In the genomic region with DNA sequence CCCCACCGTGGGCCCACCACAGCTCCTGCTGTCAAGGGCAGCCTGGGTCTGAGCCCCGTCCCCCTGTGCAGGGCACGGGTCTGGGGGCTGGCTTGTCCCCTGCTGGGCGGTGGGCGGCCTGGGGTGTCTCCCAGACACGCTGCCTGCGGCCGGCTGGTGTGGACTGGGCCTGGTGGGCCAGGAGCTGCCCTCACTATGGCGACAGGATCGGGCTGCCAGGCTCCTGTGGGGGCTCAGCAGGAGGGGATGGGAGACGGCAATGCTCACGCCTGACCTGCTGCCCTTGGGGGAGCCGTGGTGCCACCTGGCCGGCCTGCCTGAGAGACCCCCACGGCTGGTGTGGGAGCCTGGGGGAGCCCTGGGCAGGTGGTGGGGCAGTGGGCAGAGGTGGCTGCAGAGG, we compare ENCODE assay signal across 7 cellular contexts.
DNase-seq lines count a peak whose midpoint lies in the region; ATAC-seq and TF ChIP-seq lines count a peak whose summit lies in the region.
"Not testable (repeated sequence)": the region's sequence is repeated elsewhere in the genome, so short reads cannot be mapped to it uniquely, and the experiment has no call there.

No MANE protein-coding gene starts in this region.

- not testable (repeated sequence) for H3K27me3 Mint-ChIP-seq in IgD-negative memory B cell; activated CD8-positive, alpha-beta memory T cell treated with anti-CD3 and anti-CD28 coated beads, Interleukin-2, amount 10 ng/mL, durations not matched to agents 7 days and 5 days; effector memory CD8-positive, alpha-beta T cell

- not testable (repeated sequence) for H3K36me3 ChIP-seq in BLaER1; OCI-LY1 (ENCODE audit: insufficient read depth, low read length); SU-DHL-6 (ENCODE audit: low read length); spleen

- not testable (repeated sequence) for H3K9ac ChIP-seq in BLaER1
- peak overlapping the region; percentile 53; the same call in 1 of the 2 replicates for H3K9ac ChIP-seq in OCI-LY1 (ENCODE audit: low read length)
- H3K9ac ChIP-seq in SU-DHL-6 (ENCODE audit: low read length), result peak overlapping the region; percentile 70

- not testable (repeated sequence) for H3K36me3 Mint-ChIP-seq in IgD-negative memory B cell; activated CD8-positive, alpha-beta memory T cell treated with anti-CD3 and anti-CD28 coated beads, Interleukin-2, amount 10 ng/mL, durations not matched to agents 7 days and 5 days; effector memory CD8-positive, alpha-beta T cell (ENCODE audit: insufficient read depth)

- not testable (repeated sequence) for H3K79me2 ChIP-seq in OCI-LY1 (ENCODE audit: insufficient read depth, low read length); SU-DHL-6 (ENCODE audit: insufficient read depth, low read length)

- ATAC-seq in activated CD8-positive, alpha-beta memory T cell treated with anti-CD3 and anti-CD28 coated beads, Interleukin-2, amount 10 ng/mL, durations not matched to agents 7 days and 5 days; effector memory CD8-positive, alpha-beta T cell (replicated peaks): not testable (repeated sequence)

- peak overlapping the region; percentile 39 for H3K4me2 ChIP-seq in BLaER1
- not testable (repeated sequence) for H3K4me2 ChIP-seq in OCI-LY1 (ENCODE audit: low read length)
- peak overlapping the region; percentile 31 for H3K4me2 ChIP-seq in SU-DHL-6 (ENCODE audit: low read depth, low read length, poor library complexity, severe bottlenecking)

- H3K4me1 ChIP-seq in BLaER1 (peaks cover 34% of the 10 kb centered on the region), OCI-LY1 (ENCODE audit: insufficient read depth, low read length, severe bottlenecking) (peaks cover 14% of the 10 kb centered on the region), spleen (peaks cover 0 to 13% (median 3%) of the 10 kb centered on the region in 6 donors)

- WGBS in spleen, 5 donors, result 61 to 92% (median 80%) methylated on average over 2 to 7 of the region's 15 CpGs; no CpG with 5 or more reads in 2 of the 5 donors

- not testable (repeated sequence) for TF ChIP-seq POLR2A in spleen (IDR thresholded peaks at IDR 0.05)

- CTCF ChIA-PET in activated CD8-positive, alpha-beta memory T cell treated with anti-CD3 and anti-CD28 coated beads, Interleukin-2, amount 10 ng/mL, durations not matched to agents 7 days and 5 days (lab: Charles Lee), result not testable (repeated sequence)

- H3K4me3 ChIP-seq in BLaER1; OCI-LY1 (ENCODE audit: low read depth, low read length, poor library complexity, severe bottlenecking); SU-DHL-6 (ENCODE audit: insufficient read depth, low read length, poor library complexity, severe bottlenecking); spleen: not testable (repeated sequence)

- H3K9me3 Mint-ChIP-seq in IgD-negative memory B cell; activated CD8-positive, alpha-beta memory T cell treated with anti-CD3 and anti-CD28 coated beads, Interleukin-2, amount 10 ng/mL, durations not matched to agents 7 days and 5 days (ENCODE audit: low read depth); effector memory CD8-positive, alpha-beta T cell: not testable (repeated sequence)

- not testable (repeated sequence) for H3K9me3 ChIP-seq in BLaER1; OCI-LY1 (ENCODE audit: low read length); SU-DHL-6 (ENCODE audit: insufficient read depth, low read length); spleen

- peak; percentile 37 for DNase-seq in activated CD8-positive, alpha-beta memory T cell treated with anti-CD3 and anti-CD28 coated beads, Interleukin-2, amount 10 ng/mL, durations not matched to agents 7 days and 5 days
- not testable (repeated sequence) for DNase-seq in effector memory CD8-positive, alpha-beta T cell; spleen

- H3K4me3 Mint-ChIP-seq in IgD-negative memory B cell, result peak overlapping the region in 1 of 4 donors; percentile 71
- H3K4me3 Mint-ChIP-seq in activated CD8-positive, alpha-beta memory T cell treated with anti-CD3 and anti-CD28 coated beads, Interleukin-2, amount 10 ng/mL, durations not matched to agents 7 days and 5 days; effector memory CD8-positive, alpha-beta T cell: not testable (repeated sequence)

- H3K27me3 ChIP-seq in BLaER1; OCI-LY1 (ENCODE audit: insufficient read depth, low read length); SU-DHL-6 (ENCODE audit: low read length); spleen (replicated peaks in 1 of 7): not testable (repeated sequence)

- peaks cover 19 to 20% (median 20%) of the 10 kb centered on the region in 3 donors for H3K4me1 Mint-ChIP-seq in IgD-negative memory B cell
- not testable (repeated sequence) for H3K4me1 Mint-ChIP-seq in activated CD8-positive, alpha-beta memory T cell treated with anti-CD3 and anti-CD28 coated beads, Interleukin-2, amount 10 ng/mL, durations not matched to agents 7 days and 5 days; effector memory CD8-positive, alpha-beta T cell (ENCODE audit: low read depth in 2 of 2)

- not testable (repeated sequence) for TF ChIP-seq CTCF in OCI-LY1 (IDR thresholded peaks at IDR 0.05; ENCODE audit: low read length); SU-DHL-6 (IDR thresholded peaks at IDR 0.05; ENCODE audit: insufficient read depth, low read length, poor library complexity, severe bottlenecking); spleen (IDR thresholded peaks at IDR 0.05 in 8 of 11, conservative IDR thresholded peaks at IDR 0.05 in 3 of 11)

- H3K27ac Mint-ChIP-seq in IgD-negative memory B cell, result peak overlapping the region in 2 of 3 donors; percentile 80 to 96
- H3K27ac Mint-ChIP-seq in activated CD8-positive, alpha-beta memory T cell treated with anti-CD3 and anti-CD28 coated beads, Interleukin-2, amount 10 ng/mL, durations not matched to agents 7 days and 5 days, result not testable (repeated sequence)
- peak overlapping the region; percentile 82 for H3K27ac Mint-ChIP-seq in effector memory CD8-positive, alpha-beta T cell

- H2AFZ ChIP-seq in OCI-LY1 (ENCODE audit: low read length); SU-DHL-6 (ENCODE audit: low read depth, low read length, severe bottlenecking): not testable (repeated sequence)

- not testable (repeated sequence) for H3F3A ChIP-seq in OCI-LY1 (ENCODE audit: insufficient read depth, low read length); SU-DHL-6 (ENCODE audit: insufficient read depth)

- H3K27ac ChIP-seq in BLaER1 (0 out of 2 replicates have a peak overlapping the region, but pooled peaks have one; percentile 9), OCI-LY1 (ENCODE audit: low read depth, low read length, poor library complexity, severe bottlenecking) (peak overlapping the region; percentile 74), SU-DHL-6 (ENCODE audit: low read depth, low read length) (peak overlapping the region; percentile 100), spleen (peak overlapping the region in 6 of 8 donors; percentile 33 to 90 (median 68))

- intact Hi-C loops in spleen (cut with DNase I; ENCODE audit: low total_unique reads), result loop anchor here (10.0 kb wide), 1 partner anchor 252 kb away; no protein-coding TSS in a partner anchor

- H4K20me1 ChIP-seq in BLaER1; OCI-LY1 (ENCODE audit: insufficient read depth, low read length); SU-DHL-6 (ENCODE audit: low read depth, low read length): not testable (repeated sequence)

- not testable (repeated sequence) for H3K9me2 ChIP-seq in OCI-LY1 (ENCODE audit: low read depth, low read length); SU-DHL-6 (replicated peaks; ENCODE audit: insufficient read depth, low read length)

Comparison
In these comparisons a context has a peak if more than half of its experiments do, and no peak if none do; other contexts are left out.
1. H3K27ac ChIP-seq: peak in every context shown above with its lines; median percentile 100 in SU-DHL-6; 74 in OCI-LY1; 68 in spleen; 9 in BLaER1.